Comparison of ENCODE assay signal across 8 cellular contexts in genomic region chr16:30406911-30407793, GRCh38. TPM values are rescaled to one million over a fixed set of nuclear protein-coding genes. Genes with fewer than 3 reads are reported as not detected.
DNase-seq lines count a peak whose midpoint lies in the region; ATAC-seq and FAIRE-seq lines count a peak whose summit lies in the region.

Gene ZNF771, plus strand, starts transcription at chr16:30407606. Its CDS starts 448 bp downstream, at chr16:30408054.

- peaks cover 6% of the 10 kb centered on the region for H3K36me3 Mint-ChIP-seq in IgD-negative memory B cell
- H3K36me3 Mint-ChIP-seq in activated T-helper 17 cell treated with anti-CD3 and anti-CD28 coated beads, Interleukin-2, amount 50 U/mL, for 72 hours (ENCODE audit: low read depth), result peaks cover 20% of the 10 kb centered on the region
- peaks cover 3% of the 10 kb centered on the region for H3K36me3 Mint-ChIP-seq in natural killer cell treated with Interleukin-12 subunit alpha and Interleukin-12 subunit beta and Interleukin-15 and Interleukin-18, amount 100 ng/mL, for 72 hours

- DNase-seq in DMS53 (lab: John Stamatoyannopoulos, UW) (peak; percentile 96), RCC 7860 (ENCODE audit: low spot score) (peak; percentile 45), fibroblast of peridontal ligament (ENCODE audit: extremely low read depth) (peak; percentile 81)
- peak; percentile 95 for DNase-seq in natural killer cell treated with Interleukin-12 subunit alpha and Interleukin-12 subunit beta and Interleukin-15 and Interleukin-18, amount 100 ng/mL, for 72 hours (ENCODE audit: low spot score)
- DNase-seq in stimulated activated naive CD4-positive, alpha-beta T cell treated with Interleukin-2 at 50 U/mL for 16 hours (lab: John Stamatoyannopoulos, UW), result peak; percentile 89

- FAIRE-seq in RCC 7860 (lab: Jason Lieb, UNC), result no peak

- no peaks in the 10 kb centered on the region for H3K9me3 Mint-ChIP-seq in IgD-negative memory B cell
- H3K9me3 Mint-ChIP-seq in activated T-helper 17 cell treated with anti-CD3 and anti-CD28 coated beads, Interleukin-2, amount 50 U/mL, for 72 hours, result no peaks in the 10 kb centered on the region
- no peaks in the 10 kb centered on the region for H3K9me3 Mint-ChIP-seq in natural killer cell treated with Interleukin-12 subunit alpha and Interleukin-12 subunit beta and Interleukin-15 and Interleukin-18, amount 100 ng/mL, for 72 hours

- H3K27me3 Mint-ChIP-seq in IgD-negative memory B cell, result peaks cover 2% of the 10 kb centered on the region
- H3K27me3 Mint-ChIP-seq in activated T-helper 17 cell treated with anti-CD3 and anti-CD28 coated beads, Interleukin-2, amount 50 U/mL, for 72 hours, result no peaks in the 10 kb centered on the region
- peaks cover 0 to 4% of the 10 kb centered on the region in 2 donors for H3K27me3 Mint-ChIP-seq in natural killer cell treated with Interleukin-12 subunit alpha and Interleukin-12 subunit beta and Interleukin-15 and Interleukin-18, amount 100 ng/mL, for 72 hours

- ATAC-seq in GM21526 (IDR thresholded peaks at IDR 0.05; ENCODE audit: low FRiP score, unreplicated experiment), result peak; percentile 59
- ATAC-seq in activated T-helper 17 cell treated with anti-CD3 and anti-CD28 coated beads, Interleukin-2, amount 50 U/mL, for 72 hours (replicated peaks), result peak; percentile 91
- peak; percentile 98 for ATAC-seq in natural killer cell treated with Interleukin-12 subunit alpha and Interleukin-12 subunit beta and Interleukin-15 and Interleukin-18, amount 100 ng/mL, for 72 hours

- H3K4me1 Mint-ChIP-seq in IgD-negative memory B cell, result peaks cover 12 to 17% (median 16%) of the 10 kb centered on the region in 3 donors
- H3K4me1 Mint-ChIP-seq in activated T-helper 17 cell treated with anti-CD3 and anti-CD28 coated beads, Interleukin-2, amount 50 U/mL, for 72 hours, result peaks cover 14% of the 10 kb centered on the region
- peaks cover 17 to 20% of the 10 kb centered on the region in 2 donors for H3K4me1 Mint-ChIP-seq in natural killer cell treated with Interleukin-12 subunit alpha and Interleukin-12 subunit beta and Interleukin-15 and Interleukin-18, amount 100 ng/mL, for 72 hours (ENCODE audit: low read depth in 2 of 2)

- H3K27ac Mint-ChIP-seq in IgD-negative memory B cell, result peak within 1 kb of the TSS; percentile 59 to 81 (median 71)
- peak within 1 kb of the TSS; percentile 83 for H3K27ac Mint-ChIP-seq in activated T-helper 17 cell treated with anti-CD3 and anti-CD28 coated beads, Interleukin-2, amount 50 U/mL, for 72 hours
- peak within 1 kb of the TSS; percentile 35 to 80 for H3K27ac Mint-ChIP-seq in natural killer cell treated with Interleukin-12 subunit alpha and Interleukin-12 subunit beta and Interleukin-15 and Interleukin-18, amount 100 ng/mL, for 72 hours

- H3K4me3 Mint-ChIP-seq in IgD-negative memory B cell, result peak within 1 kb of the TSS; percentile 87 to 97 (median 93)
- H3K4me3 Mint-ChIP-seq in activated T-helper 17 cell treated with anti-CD3 and anti-CD28 coated beads, Interleukin-2, amount 50 U/mL, for 72 hours, result peak within 1 kb of the TSS; percentile 90
- H3K4me3 Mint-ChIP-seq in natural killer cell treated with Interleukin-12 subunit alpha and Interleukin-12 subunit beta and Interleukin-15 and Interleukin-18, amount 100 ng/mL, for 72 hours, result peak within 1 kb of the TSS; percentile 97

RNA-seq across cellular contexts. Expression of gene ZNF771, which starts in this region (rescaled TPM):
- polyA plus RNA-seq in IgD-negative memory B cell, result 4.8 TPM
- 1 to 10 TPM; 5.1 to 5.2 TPM for total RNA-seq in activated T-helper 17 cell treated with anti-CD3 and anti-CD28 coated beads, Interleukin-2, amount 50 U/mL, for 72 hours
- 1 to 10 TPM; 3.4 to 7.3 TPM for total RNA-seq in natural killer cell treated with Interleukin-12 subunit alpha and Interleukin-12 subunit beta and Interleukin-15 and Interleukin-18, amount 100 ng/mL, for 72 hours

Comparison
In these comparisons a context has a peak if more than half of its experiments do, and no peak if none do; other contexts are left out.
1. Peak in every context shown above with its lines: DNase-seq and ATAC-seq.
2. DNase-seq: peak in every context shown above with its lines; median percentile 96 in DMS53; 95 in natural killer cell treated with Interleukin-12 subunit alpha and Interleukin-12 subunit beta and Interleukin-15 and Interleukin-18, amount 100 ng/mL, for 72 hours; 89 in stimulated activated naive CD4-positive, alpha-beta T cell treated with Interleukin-2 at 50 U/mL for 16 hours; 81 in fibroblast of peridontal ligament; 45 in RCC 7860.